ENCODE assay signal across 16 cellular contexts in genomic region chr5:179319741-179320281, GRCh38. TPM values are rescaled to one million over a fixed set of nuclear protein-coding genes. Genes with fewer than 3 reads are reported as not detected.
A peak's percentile ranks its signal among the peaks of the same experiment; 100 is the strongest.
DNase-seq lines count a peak whose midpoint lies in the region; ATAC-seq and TF ChIP-seq lines count a peak whose summit lies in the region.
"Had no signal": no experiment of that assay in that cellular context is flagged by ENCODE, and none has a peak within 500 bp of the region (broad histone marks: within the 10 kb centered on the region; RNA-seq: fewer than 3 reads in every experiment).

No MANE protein-coding gene starts in this region.

- H3K36me3 ChIP-seq in NT2/D1 (ENCODE audit: insufficient read depth, insufficient read length, low read length) = no peaks in the 10 kb centered on the region
- H3K36me3 ChIP-seq: BE2C had no signal

- TF ChIP-seq CTCF in fibroblast of villous mesenchyme (IDR thresholded peaks at IDR 0.05; ENCODE audit: insufficient read depth, low read depth, low read length) (no peak), nephron progenitor cell (IDR thresholded peaks at IDR 0.05) (no peak)

- H3K27me3 Mint-ChIP-seq in nephron progenitor cell (ENCODE audit: low read depth, poor library complexity) = peaks cover 13% of the 10 kb centered on the region
- H3K27me3 Mint-ChIP-seq: stimulated activated naive CD8-positive, alpha-beta T cell treated with anti-CD3 and anti-CD28 coated beads, Interleukin-15, Interleukin-2, amounts not matched to agents 100 ng/mL and 50 ng/mL, for 24 hours had no signal

- DNase-seq in AG20443 (ENCODE audit: low spot score) = peak; percentile 47
- no peak for DNase-seq in NT2/D1 (ENCODE audit: low read depth, low spot score)
- peak; percentile 59 for DNase-seq in fibroblast of villous mesenchyme (ENCODE audit: low read depth)
- DNase-seq in nephron progenitor cell = peak; percentile 65
- no peak for DNase-seq in activated naive CD4-positive, alpha-beta T cell treated with Interleukin-2 at 50 U/mL for 16 hours
- DNase-seq in NCI-H345 (lab: John Stamatoyannopoulos, UW) = no peak
- DNase-seq: activated CD4-positive, alpha-beta T cell treated with anti-CD3 and anti-CD28 coated beads for 48 hours; BE2C; NCI-H2081 treated with DMSO at 0.1 percent for 48 hours; NK-92 treated with Interleukin-12 subunit alpha and Interleukin-12 subunit beta, amount 100 ng/mL, for 24 hours; stimulated activated CD4-positive, alpha-beta T cell treated with anti-CD3 and anti-CD28 coated beads, Interleukin-4, amount 100 ng/mL, for 4 hours had no signal

- no peaks in the 10 kb centered on the region for H3K27me3 ChIP-seq in NT2/D1 (ENCODE audit: insufficient read depth, insufficient read length)
- H3K27me3 ChIP-seq: BE2C had no signal

- H3K9ac ChIP-seq in NT2/D1 (ENCODE audit: insufficient read length, low read depth) = peak overlapping the region; percentile 9

- ATAC-seq in HG02973 (IDR thresholded peaks at IDR 0.05; ENCODE audit: unreplicated experiment) (no peak), HG02588 (IDR thresholded peaks at IDR 0.05; ENCODE audit: unreplicated experiment) (no peak)

- H3K4me1 ChIP-seq in NT2/D1 (ENCODE audit: insufficient read depth, insufficient read length) = peaks cover 18% of the 10 kb centered on the region
- H3K4me1 ChIP-seq: BE2C had no signal

- H3K27ac Mint-ChIP-seq in nephron progenitor cell = peak overlapping the region; percentile 58
- H3K27ac Mint-ChIP-seq: IgD-negative memory B cell; stimulated activated naive CD8-positive, alpha-beta T cell treated with anti-CD3 and anti-CD28 coated beads, Interleukin-15, Interleukin-2, amounts not matched to agents 100 ng/mL and 50 ng/mL, for 24 hours had no signal

- peaks cover 91% of the 10 kb centered on the region for H3K4me1 Mint-ChIP-seq in nephron progenitor cell
- H3K4me1 Mint-ChIP-seq: central memory CD8-positive, alpha-beta T cell; IgD-negative memory B cell had no signal

- H3K4me3 ChIP-seq in NT2/D1 (ENCODE audit: insufficient read length, low read depth) (no peak overlapping the region), fibroblast of villous mesenchyme (ENCODE audit: low read depth, low read length) (no peak overlapping the region)

- H3K9me3 Mint-ChIP-seq in nephron progenitor cell = peaks cover 9% of the 10 kb centered on the region
- H3K9me3 Mint-ChIP-seq: central memory CD8-positive, alpha-beta T cell; stimulated activated naive CD8-positive, alpha-beta T cell treated with anti-CD3 and anti-CD28 coated beads, Interleukin-15, Interleukin-2, amounts not matched to agents 100 ng/mL and 50 ng/mL, for 24 hours had no signal

- H3K4me3 Mint-ChIP-seq in nephron progenitor cell = peak overlapping the region; percentile 69
- H3K4me3 Mint-ChIP-seq: central memory CD8-positive, alpha-beta T cell; IgD-negative memory B cell; stimulated activated naive CD8-positive, alpha-beta T cell treated with anti-CD3 and anti-CD28 coated beads, Interleukin-15, Interleukin-2, amounts not matched to agents 100 ng/mL and 50 ng/mL, for 24 hours had no signal

- H3K9me3 ChIP-seq in NT2/D1 (ENCODE audit: insufficient read depth, low read length) = no peaks in the 10 kb centered on the region; the same call in 1 of the 2 replicates
- H3K9me3 ChIP-seq: BE2C had no signal

- H3K36me3 Mint-ChIP-seq in nephron progenitor cell (ENCODE audit: low read depth) = peaks cover 9% of the 10 kb centered on the region

RNA-seq across cellular contexts. Expression of gene ADAMTS2, which starts 25.4 kb away (rescaled TPM):
- 30.2 and 44.5 TPM in 2 replicates for total RNA-seq in fibroblast of villous mesenchyme

Comparison
In these comparisons a context has a peak if more than half of its experiments do, and no peak if none do; other contexts are left out.
1. DNase-seq: peak in AG20443 (single experiment), fibroblast of villous mesenchyme (single experiment) and nephron progenitor cell (single experiment); none in NT2/D1 (single experiment), activated naive CD4-positive, alpha-beta T cell treated with Interleukin-2 at 50 U/mL for 16 hours (single experiment) and NCI-H345 (single experiment).